Comparison of ENCODE assay signal across 1 cellular context in the genomic region with DNA sequence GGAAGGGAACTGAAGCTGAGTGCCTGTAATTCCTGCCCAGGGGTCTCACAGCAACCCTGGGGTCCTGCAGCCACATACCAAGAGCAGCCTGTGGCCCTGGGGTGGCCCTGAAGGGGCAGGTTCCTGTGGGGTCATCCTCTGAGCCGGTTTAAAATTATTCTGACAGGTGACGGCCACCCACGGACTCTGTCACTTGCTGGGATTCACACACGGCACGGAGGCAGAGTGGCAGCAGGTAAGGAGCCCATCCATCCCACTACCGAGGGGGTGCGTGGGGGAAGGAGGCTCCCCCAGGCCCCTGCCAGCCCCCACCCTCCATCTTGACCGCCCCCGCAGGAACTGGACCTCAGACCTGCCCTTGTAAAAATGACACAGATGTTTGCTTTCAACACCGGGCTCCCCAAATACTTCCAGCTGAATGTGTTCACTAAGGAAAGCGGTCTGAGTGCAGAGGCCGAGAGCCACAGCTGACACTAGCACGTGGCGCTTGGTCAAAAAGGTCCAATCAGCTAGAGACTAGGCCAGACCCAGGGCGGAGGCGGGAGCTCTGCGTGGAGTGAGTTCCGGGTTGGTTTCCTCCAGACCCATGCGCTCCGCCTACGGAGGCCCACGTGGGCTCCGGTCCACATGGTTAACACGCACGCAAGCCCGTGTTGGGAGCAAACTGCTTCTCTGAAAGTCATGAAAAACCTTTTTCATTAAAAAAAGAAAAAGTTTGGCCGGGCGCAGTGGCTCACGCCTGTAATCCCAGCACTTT.
TF ChIP-seq lines count a peak whose summit lies in the region.

No MANE protein-coding gene starts in this region.

TF ChIP-seq in K562, 482 proteins besides CTCF, POLR2A, EP300 and RAD21 (continued from another document):
- TF ChIP-seq, protein P1, sequence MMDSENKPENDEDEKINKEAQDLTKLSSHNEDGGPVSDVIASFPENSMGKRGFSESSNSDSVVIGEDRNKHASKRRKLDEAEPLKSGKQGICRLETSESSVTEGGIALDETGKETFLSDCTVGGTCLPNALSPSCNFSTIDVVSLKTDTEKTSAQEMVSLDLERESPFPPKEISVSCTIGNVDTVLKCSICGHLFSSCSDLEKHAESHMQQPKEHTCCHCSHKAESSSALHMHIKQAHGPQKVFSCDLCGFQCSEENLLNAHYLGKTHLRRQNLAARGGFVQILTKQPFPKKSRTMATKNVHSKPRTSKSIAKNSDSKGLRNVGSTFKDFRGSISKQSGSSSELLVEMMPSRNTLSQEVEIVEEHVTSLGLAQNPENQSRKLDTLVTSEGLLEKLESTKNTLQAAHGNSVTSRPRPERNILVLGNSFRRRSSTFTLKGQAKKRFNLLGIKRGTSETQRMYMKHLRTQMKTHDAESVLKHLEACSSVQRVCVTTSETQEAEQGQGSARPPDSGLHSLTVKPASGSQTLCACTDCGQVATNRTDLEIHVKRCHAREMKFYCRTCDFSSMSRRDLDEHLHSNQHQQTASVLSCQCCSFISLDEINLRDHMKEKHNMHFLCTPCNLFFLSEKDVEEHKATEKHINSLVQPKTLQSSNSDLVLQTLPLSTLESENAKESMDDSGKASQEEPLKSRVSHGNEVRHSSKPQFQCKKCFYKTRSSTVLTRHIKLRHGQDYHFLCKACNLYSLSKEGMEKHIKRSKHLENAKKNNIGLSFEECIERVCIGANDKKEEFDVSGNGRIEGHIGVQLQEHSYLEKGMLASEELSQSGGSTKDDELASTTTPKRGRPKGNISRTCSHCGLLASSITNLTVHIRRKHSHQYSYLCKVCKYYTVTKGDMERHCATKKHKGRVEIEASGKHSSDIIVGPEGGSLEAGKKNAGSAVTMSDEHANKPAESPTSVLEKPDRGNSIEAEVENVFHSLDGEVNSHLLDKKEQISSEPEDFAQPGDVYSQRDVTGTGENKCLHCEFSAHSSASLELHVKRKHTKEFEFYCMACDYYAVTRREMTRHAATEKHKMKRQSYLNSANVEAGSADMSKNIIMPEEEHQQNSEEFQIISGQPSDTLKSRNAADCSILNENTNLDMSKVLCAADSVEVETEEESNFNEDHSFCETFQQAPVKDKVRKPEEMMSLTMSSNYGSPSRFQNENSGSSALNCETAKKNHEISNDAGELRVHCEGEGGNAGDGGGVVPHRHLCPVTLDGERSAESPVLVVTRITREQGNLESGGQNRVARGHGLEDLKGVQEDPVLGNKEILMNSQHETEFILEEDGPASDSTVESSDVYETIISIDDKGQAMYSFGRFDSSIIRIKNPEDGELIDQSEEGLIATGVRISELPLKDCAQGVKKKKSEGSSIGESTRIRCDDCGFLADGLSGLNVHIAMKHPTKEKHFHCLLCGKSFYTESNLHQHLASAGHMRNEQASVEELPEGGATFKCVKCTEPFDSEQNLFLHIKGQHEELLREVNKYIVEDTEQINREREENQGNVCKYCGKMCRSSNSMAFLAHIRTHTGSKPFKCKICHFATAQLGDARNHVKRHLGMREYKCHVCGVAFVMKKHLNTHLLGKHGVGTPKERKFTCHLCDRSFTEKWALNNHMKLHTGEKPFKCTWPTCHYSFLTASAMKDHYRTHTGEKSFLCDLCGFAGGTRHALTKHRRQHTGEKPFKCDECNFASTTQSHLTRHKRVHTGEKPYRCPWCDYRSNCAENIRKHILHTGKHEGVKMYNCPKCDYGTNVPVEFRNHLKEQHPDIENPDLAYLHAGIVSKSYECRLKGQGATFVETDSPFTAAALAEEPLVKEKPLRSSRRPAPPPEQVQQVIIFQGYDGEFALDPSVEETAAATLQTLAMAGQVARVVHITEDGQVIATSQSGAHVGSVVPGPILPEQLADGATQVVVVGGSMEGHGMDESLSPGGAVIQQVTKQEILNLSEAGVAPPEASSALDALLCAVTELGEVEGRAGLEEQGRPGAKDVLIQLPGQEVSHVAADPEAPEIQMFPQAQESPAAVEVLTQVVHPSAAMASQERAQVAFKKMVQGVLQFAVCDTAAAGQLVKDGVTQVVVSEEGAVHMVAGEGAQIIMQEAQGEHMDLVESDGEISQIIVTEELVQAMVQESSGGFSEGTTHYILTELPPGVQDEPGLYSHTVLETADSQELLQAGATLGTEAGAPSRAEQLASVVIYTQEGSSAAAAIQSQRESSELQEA (IDR thresholded peaks at IDR 0.05; ENCODE audit: low read depth): peak; percentile 67
- TF ChIP-seq, protein P2, sequence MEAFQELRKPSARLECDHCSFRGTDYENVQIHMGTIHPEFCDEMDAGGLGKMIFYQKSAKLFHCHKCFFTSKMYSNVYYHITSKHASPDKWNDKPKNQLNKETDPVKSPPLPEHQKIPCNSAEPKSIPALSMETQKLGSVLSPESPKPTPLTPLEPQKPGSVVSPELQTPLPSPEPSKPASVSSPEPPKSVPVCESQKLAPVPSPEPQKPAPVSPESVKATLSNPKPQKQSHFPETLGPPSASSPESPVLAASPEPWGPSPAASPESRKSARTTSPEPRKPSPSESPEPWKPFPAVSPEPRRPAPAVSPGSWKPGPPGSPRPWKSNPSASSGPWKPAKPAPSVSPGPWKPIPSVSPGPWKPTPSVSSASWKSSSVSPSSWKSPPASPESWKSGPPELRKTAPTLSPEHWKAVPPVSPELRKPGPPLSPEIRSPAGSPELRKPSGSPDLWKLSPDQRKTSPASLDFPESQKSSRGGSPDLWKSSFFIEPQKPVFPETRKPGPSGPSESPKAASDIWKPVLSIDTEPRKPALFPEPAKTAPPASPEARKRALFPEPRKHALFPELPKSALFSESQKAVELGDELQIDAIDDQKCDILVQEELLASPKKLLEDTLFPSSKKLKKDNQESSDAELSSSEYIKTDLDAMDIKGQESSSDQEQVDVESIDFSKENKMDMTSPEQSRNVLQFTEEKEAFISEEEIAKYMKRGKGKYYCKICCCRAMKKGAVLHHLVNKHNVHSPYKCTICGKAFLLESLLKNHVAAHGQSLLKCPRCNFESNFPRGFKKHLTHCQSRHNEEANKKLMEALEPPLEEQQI (IDR thresholded peaks at IDR 0.05): no peak
- TF ChIP-seq DACH1 (IDR thresholded peaks at IDR 0.05; ENCODE audit: partially characterized antibody) (peak; percentile 12), ATF7 (IDR thresholded peaks at IDR 0.05) (no peak), KAT8 (IDR thresholded peaks at IDR 0.05; ENCODE audit: low read depth) (no peak), CREM (IDR thresholded peaks at IDR 0.05; ENCODE audit: low read depth) (0 out of 2 replicates have a peak, but pooled peaks have one; percentile 19), EGR1 (conservative IDR thresholded peaks at IDR 0.05) (peak; percentile 74; the same call in 1 of the 2 replicates), HDAC2 (IDR thresholded peaks at IDR 0.05) (no peak), ZNF347 (CRISPR knock-in tag; IDR thresholded peaks at IDR 0.05; ENCODE audit: low read depth) (no peak), ARHGAP35 (IDR thresholded peaks at IDR 0.05; ENCODE audit: partially characterized antibody) (no peak), ZNF184 (CRISPR knock-in tag; IDR thresholded peaks at IDR 0.05) (no peak), EP400 (IDR thresholded peaks at IDR 0.05) (peak; percentile 58; the same call in 1 of the 2 replicates), MYC (IDR thresholded peaks at IDR 0.05; ENCODE audit: low read depth, low read length) (peak; percentile 23; the same call in 1 of the 2 replicates), MYC (CRISPR knock-in tag; IDR thresholded peaks at IDR 0.05; ENCODE audit: borderline replicate concordance, low read depth) (0 out of 2 replicates have a peak, but pooled peaks have one; percentile 54), L3MBTL2 (IDR thresholded peaks at IDR 0.05) (peak; percentile 64; the same call in 1 of the 2 replicates), TSC22D4 (tag; IDR thresholded peaks at IDR 0.05) (no peak)
- TF ChIP-seq, protein P3, sequence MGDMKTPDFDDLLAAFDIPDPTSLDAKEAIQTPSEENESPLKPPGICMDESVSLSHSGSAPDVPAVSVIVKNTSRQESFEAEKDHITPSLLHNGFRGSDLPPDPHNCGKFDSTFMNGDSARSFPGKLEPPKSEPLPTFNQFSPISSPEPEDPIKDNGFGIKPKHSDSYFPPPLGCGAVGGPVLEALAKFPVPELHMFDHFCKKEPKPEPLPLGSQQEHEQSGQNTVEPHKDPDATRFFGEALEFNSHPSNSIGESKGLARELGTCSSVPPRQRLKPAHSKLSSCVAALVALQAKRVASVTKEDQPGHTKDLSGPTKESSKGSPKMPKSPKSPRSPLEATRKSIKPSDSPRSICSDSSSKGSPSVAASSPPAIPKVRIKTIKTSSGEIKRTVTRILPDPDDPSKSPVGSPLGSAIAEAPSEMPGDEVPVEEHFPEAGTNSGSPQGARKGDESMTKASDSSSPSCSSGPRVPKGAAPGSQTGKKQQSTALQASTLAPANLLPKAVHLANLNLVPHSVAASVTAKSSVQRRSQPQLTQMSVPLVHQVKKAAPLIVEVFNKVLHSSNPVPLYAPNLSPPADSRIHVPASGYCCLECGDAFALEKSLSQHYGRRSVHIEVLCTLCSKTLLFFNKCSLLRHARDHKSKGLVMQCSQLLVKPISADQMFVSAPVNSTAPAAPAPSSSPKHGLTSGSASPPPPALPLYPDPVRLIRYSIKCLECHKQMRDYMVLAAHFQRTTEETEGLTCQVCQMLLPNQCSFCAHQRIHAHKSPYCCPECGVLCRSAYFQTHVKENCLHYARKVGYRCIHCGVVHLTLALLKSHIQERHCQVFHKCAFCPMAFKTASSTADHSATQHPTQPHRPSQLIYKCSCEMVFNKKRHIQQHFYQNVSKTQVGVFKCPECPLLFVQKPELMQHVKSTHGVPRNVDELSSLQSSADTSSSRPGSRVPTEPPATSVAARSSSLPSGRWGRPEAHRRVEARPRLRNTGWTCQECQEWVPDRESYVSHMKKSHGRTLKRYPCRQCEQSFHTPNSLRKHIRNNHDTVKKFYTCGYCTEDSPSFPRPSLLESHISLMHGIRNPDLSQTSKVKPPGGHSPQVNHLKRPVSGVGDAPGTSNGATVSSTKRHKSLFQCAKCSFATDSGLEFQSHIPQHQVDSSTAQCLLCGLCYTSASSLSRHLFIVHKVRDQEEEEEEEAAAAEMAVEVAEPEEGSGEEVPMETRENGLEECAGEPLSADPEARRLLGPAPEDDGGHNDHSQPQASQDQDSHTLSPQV (IDR thresholded peaks at IDR 0.05): peak; percentile 61
- TF ChIP-seq, protein P4, sequence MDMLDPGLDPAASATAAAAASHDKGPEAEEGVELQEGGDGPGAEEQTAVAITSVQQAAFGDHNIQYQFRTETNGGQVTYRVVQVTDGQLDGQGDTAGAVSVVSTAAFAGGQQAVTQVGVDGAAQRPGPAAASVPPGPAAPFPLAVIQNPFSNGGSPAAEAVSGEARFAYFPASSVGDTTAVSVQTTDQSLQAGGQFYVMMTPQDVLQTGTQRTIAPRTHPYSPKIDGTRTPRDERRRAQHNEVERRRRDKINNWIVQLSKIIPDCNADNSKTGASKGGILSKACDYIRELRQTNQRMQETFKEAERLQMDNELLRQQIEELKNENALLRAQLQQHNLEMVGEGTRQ (CRISPR knock-in tag; IDR thresholded peaks at IDR 0.05): peak; percentile 48
- TF ChIP-seq, protein P5, sequence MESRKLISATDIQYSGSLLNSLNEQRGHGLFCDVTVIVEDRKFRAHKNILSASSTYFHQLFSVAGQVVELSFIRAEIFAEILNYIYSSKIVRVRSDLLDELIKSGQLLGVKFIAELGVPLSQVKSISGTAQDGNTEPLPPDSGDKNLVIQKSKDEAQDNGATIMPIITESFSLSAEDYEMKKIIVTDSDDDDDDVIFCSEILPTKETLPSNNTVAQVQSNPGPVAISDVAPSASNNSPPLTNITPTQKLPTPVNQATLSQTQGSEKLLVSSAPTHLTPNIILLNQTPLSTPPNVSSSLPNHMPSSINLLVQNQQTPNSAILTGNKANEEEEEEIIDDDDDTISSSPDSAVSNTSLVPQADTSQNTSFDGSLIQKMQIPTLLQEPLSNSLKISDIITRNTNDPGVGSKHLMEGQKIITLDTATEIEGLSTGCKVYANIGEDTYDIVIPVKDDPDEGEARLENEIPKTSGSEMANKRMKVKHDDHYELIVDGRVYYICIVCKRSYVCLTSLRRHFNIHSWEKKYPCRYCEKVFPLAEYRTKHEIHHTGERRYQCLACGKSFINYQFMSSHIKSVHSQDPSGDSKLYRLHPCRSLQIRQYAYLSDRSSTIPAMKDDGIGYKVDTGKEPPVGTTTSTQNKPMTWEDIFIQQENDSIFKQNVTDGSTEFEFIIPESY (CRISPR knock-in tag; IDR thresholded peaks at IDR 0.05): peak; percentile 67; the same call in 1 of the 2 replicates
- TF ChIP-seq, protein P6, sequence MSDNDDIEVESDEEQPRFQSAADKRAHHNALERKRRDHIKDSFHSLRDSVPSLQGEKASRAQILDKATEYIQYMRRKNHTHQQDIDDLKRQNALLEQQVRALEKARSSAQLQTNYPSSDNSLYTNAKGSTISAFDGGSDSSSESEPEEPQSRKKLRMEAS (CRISPR knock-in tag; IDR thresholded peaks at IDR 0.05): peak; percentile 82
- TF ChIP-seq, protein P7, sequence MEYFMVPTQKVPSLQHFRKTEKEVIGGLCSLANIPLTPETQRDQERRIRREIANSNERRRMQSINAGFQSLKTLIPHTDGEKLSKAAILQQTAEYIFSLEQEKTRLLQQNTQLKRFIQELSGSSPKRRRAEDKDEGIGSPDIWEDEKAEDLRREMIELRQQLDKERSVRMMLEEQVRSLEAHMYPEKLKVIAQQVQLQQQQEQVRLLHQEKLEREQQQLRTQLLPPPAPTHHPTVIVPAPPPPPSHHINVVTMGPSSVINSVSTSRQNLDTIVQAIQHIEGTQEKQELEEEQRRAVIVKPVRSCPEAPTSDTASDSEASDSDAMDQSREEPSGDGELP (CRISPR knock-in tag; IDR thresholded peaks at IDR 0.05; ENCODE audit: borderline replicate concordance): peak; percentile 79; the same call in 1 of the 2 replicates
- TF ChIP-seq, protein P8, sequence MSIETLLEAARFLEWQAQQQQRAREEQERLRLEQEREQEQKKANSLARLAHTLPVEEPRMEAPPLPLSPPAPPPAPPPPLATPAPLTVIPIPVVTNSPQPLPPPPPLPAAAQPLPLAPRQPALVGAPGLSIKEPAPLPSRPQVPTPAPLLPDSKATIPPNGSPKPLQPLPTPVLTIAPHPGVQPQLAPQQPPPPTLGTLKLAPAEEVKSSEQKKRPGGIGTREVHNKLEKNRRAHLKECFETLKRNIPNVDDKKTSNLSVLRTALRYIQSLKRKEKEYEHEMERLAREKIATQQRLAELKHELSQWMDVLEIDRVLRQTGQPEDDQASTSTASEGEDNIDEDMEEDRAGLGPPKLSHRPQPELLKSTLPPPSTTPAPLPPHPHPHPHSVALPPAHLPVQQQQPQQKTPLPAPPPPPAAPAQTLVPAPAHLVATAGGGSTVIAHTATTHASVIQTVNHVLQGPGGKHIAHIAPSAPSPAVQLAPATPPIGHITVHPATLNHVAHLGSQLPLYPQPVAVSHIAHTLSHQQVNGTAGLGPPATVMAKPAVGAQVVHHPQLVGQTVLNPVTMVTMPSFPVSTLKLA (conservative IDR thresholded peaks at IDR 0.05): peak; percentile 80 to 83
- TF ChIP-seq, protein P9, sequence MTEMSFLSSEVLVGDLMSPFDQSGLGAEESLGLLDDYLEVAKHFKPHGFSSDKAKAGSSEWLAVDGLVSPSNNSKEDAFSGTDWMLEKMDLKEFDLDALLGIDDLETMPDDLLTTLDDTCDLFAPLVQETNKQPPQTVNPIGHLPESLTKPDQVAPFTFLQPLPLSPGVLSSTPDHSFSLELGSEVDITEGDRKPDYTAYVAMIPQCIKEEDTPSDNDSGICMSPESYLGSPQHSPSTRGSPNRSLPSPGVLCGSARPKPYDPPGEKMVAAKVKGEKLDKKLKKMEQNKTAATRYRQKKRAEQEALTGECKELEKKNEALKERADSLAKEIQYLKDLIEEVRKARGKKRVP (CRISPR knock-in tag; IDR thresholded peaks at IDR 0.05): no peak
